ENCODE assay signal across 13 cellular contexts in genomic region chr15:75857886-75858285, GRCh38. TPM values are rescaled to one million over a fixed set of nuclear protein-coding genes. Genes with fewer than 3 reads are reported as not detected.
A peak's percentile ranks its signal among the peaks of the same experiment; 100 is the strongest.
DNase-seq lines count a peak whose midpoint lies in the region; ATAC-seq and TF ChIP-seq lines count a peak whose summit lies in the region.
"Had no signal": no experiment of that assay in that cellular context is flagged by ENCODE, and none has a peak within 500 bp of the region (broad histone marks: within the 10 kb centered on the region; RNA-seq: fewer than 3 reads in every experiment).

No MANE protein-coding gene starts in this region.

- CTCF ChIA-PET in activated CD4-positive, alpha-beta T cell treated with anti-CD3 and anti-CD28 coated beads for 36 hours (lab: Charles Lee): no interaction called here

- intact Hi-C loops in activated CD4-positive, alpha-beta T cell treated with anti-CD3 and anti-CD28 coated beads for 36 hours (cut with DNase I, micrococcal nuclease): no loop called here

- no peaks in the 10 kb centered on the region for H3K27me3 Mint-ChIP-seq in activated CD4-positive, alpha-beta T cell treated with anti-CD3 and anti-CD28 coated beads for 36 hours
- H3K27me3 Mint-ChIP-seq in chondrocyte (ENCODE audit: low read depth): no peaks in the 10 kb centered on the region
- H3K27me3 Mint-ChIP-seq in stimulated activated naive B cell treated with anti-CD40 and anti-IgM and Interleukin-4, amounts not matched to agents 10 μg/mL and 1 μg/mL and 100 μg/mL, for 72 hours: no peaks in the 10 kb centered on the region
- H3K27me3 Mint-ChIP-seq: B cell; CD4-positive, CD25-positive, alpha-beta regulatory T cell had no signal

- H3K27ac Mint-ChIP-seq in activated CD4-positive, alpha-beta T cell treated with anti-CD3 and anti-CD28 coated beads for 36 hours: peak overlapping the region; percentile 61
- H3K27ac Mint-ChIP-seq in chondrocyte (ENCODE audit: unreplicated experiment): peak overlapping the region; percentile 28
- peak overlapping the region; percentile 6 for H3K27ac Mint-ChIP-seq in stimulated activated naive B cell treated with anti-CD40 and anti-IgM and Interleukin-4, amounts not matched to agents 10 μg/mL and 1 μg/mL and 100 μg/mL, for 72 hours
- H3K27ac Mint-ChIP-seq: CD8-positive, alpha-beta T cell had no signal

- peaks cover 22% of the 10 kb centered on the region for H3K36me3 Mint-ChIP-seq in activated CD4-positive, alpha-beta T cell treated with anti-CD3 and anti-CD28 coated beads for 36 hours (ENCODE audit: low read depth)
- H3K36me3 Mint-ChIP-seq in chondrocyte (ENCODE audit: low read depth): peaks cover 11% of the 10 kb centered on the region
- peaks cover 2 to 18% of the 10 kb centered on the region in 2 donors for H3K36me3 Mint-ChIP-seq in stimulated activated naive B cell treated with anti-CD40 and anti-IgM and Interleukin-4, amounts not matched to agents 10 μg/mL and 1 μg/mL and 100 μg/mL, for 72 hours

- no peaks in the 10 kb centered on the region for H3K9me3 Mint-ChIP-seq in activated CD4-positive, alpha-beta T cell treated with anti-CD3 and anti-CD28 coated beads for 36 hours (ENCODE audit: low read depth)
- H3K9me3 Mint-ChIP-seq in chondrocyte (ENCODE audit: low read depth): no peaks in the 10 kb centered on the region
- no peaks in the 10 kb centered on the region for H3K9me3 Mint-ChIP-seq in stimulated activated naive B cell treated with anti-CD40 and anti-IgM and Interleukin-4, amounts not matched to agents 10 μg/mL and 1 μg/mL and 100 μg/mL, for 72 hours
- H3K9me3 Mint-ChIP-seq: CD4-positive, CD25-positive, alpha-beta regulatory T cell; CD8-positive, alpha-beta T cell; GM23338 had no signal

- no peak for TF ChIP-seq CTCF in chondrocyte (IDR thresholded peaks at IDR 0.05)

- H3K4me3 Mint-ChIP-seq in activated CD4-positive, alpha-beta T cell treated with anti-CD3 and anti-CD28 coated beads for 36 hours: no peak overlapping the region
- H3K4me3 Mint-ChIP-seq in chondrocyte (ENCODE audit: unreplicated experiment): no peak overlapping the region
- no peak overlapping the region for H3K4me3 Mint-ChIP-seq in stimulated activated naive B cell treated with anti-CD40 and anti-IgM and Interleukin-4, amounts not matched to agents 10 μg/mL and 1 μg/mL and 100 μg/mL, for 72 hours
- H3K4me3 Mint-ChIP-seq: B cell; CD4-positive, CD25-positive, alpha-beta regulatory T cell; CD8-positive, alpha-beta T cell; GM23338 had no signal

- no peak for DNase-seq in activated CD4-positive, alpha-beta T cell treated with anti-CD3 and anti-CD28 coated beads for 36 hours
- no peak for DNase-seq in activated CD4-positive, alpha-beta T cell treated with anti-CD3 and anti-CD28 coated beads, Interleukin-2, amount 50 U/mL, for 1 hour
- DNase-seq in chondrocyte (ENCODE audit: low spot score) (no peak), H4 (ENCODE audit: low spot score) (no peak), HUDEP-2 (lab: John Stamatoyannopoulos, UW; ENCODE audit: unreplicated experiment in 76 of 76) (no peak)
- no peak for DNase-seq in stimulated activated naive B cell treated with anti-CD40 and anti-IgM and Interleukin-4, amounts not matched to agents 10 μg/mL and 1 μg/mL and 100 μg/mL, for 72 hours
- DNase-seq: Caco-2; CD4-positive, CD25-positive, alpha-beta regulatory T cell; CD8-positive, alpha-beta T cell; DMS153; DND-41 had no signal

- H3K4me1 Mint-ChIP-seq in activated CD4-positive, alpha-beta T cell treated with anti-CD3 and anti-CD28 coated beads for 36 hours: peaks cover 20% of the 10 kb centered on the region
- H3K4me1 Mint-ChIP-seq in chondrocyte (ENCODE audit: low read depth): peaks cover 20% of the 10 kb centered on the region
- peaks cover 1 to 5% of the 10 kb centered on the region in 2 donors for H3K4me1 Mint-ChIP-seq in stimulated activated naive B cell treated with anti-CD40 and anti-IgM and Interleukin-4, amounts not matched to agents 10 μg/mL and 1 μg/mL and 100 μg/mL, for 72 hours

- POLR2A ChIA-PET in activated CD4-positive, alpha-beta T cell treated with anti-CD3 and anti-CD28 coated beads for 36 hours (lab: Charles Lee): no interaction called here

- no peak for ATAC-seq in activated CD4-positive, alpha-beta T cell treated with anti-CD3 and anti-CD28 coated beads for 36 hours
- ATAC-seq in stimulated activated naive B cell treated with anti-CD40 and anti-IgM and Interleukin-4, amounts not matched to agents 10 μg/mL and 1 μg/mL and 100 μg/mL, for 72 hours (replicated peaks): no peak
- ATAC-seq: CD8-positive, alpha-beta T cell had no signal

RNA-seq across cellular contexts. Expression of gene UBE2Q2, which starts 14.6 kb away (rescaled TPM):
- 10 to 100 TPM; 14.9 to 15.1 TPM for total RNA-seq in activated CD4-positive, alpha-beta T cell treated with anti-CD3 and anti-CD28 coated beads for 36 hours
- total RNA-seq in chondrocyte: 60.6 to 77.5 TPM (median 62.1 TPM) in 3 replicates
- total RNA-seq in H4 (2014; rRNA removed; shearing (Covaris generic)): 26.5 and 26.8 TPM in 2 replicates

RNA-seq across cellular contexts. Expression of gene FBXO22, which starts 45.8 kb away (rescaled TPM):
- total RNA-seq in activated CD4-positive, alpha-beta T cell treated with anti-CD3 and anti-CD28 coated beads for 36 hours: 10 to 100 TPM; 51.4 to 59.2 TPM
- total RNA-seq in chondrocyte: 33.6 to 40.1 TPM (median 35.1 TPM) in 3 replicates
- 46.4 and 60.0 TPM in 2 replicates for total RNA-seq in H4 (2014; rRNA removed; shearing (Covaris generic))

Comparison
In these comparisons a context has a peak if more than half of its experiments do, and no peak if none do; other contexts are left out.
1. H3K27ac Mint-ChIP-seq: peak in every context shown above with its lines; median percentile 61 in activated CD4-positive, alpha-beta T cell treated with anti-CD3 and anti-CD28 coated beads for 36 hours; 28 in chondrocyte; 6 in stimulated activated naive B cell treated with anti-CD40 and anti-IgM and Interleukin-4, amounts not matched to agents 10 μg/mL and 1 μg/mL and 100 μg/mL, for 72 hours.